In genomic region chr1:2796890-2797740, GRCh38 we compare ENCODE assay signal across 19 cellular contexts. TPM values are rescaled to one million over a fixed set of nuclear protein-coding genes. Genes with fewer than 3 reads are reported as not detected.
DNase-seq lines count a peak whose midpoint lies in the region; ATAC-seq and TF ChIP-seq lines count a peak whose summit lies in the region.
"Had no signal": no experiment of that assay in that cellular context is flagged by ENCODE, and none has a peak within 500 bp of the region (broad histone marks: within the 10 kb centered on the region; RNA-seq: fewer than 3 reads in every experiment).

No MANE protein-coding gene starts in this region.

- no peak overlapping the region for H3K27ac Mint-ChIP-seq in activated naive CD4-positive, alpha-beta T cell treated with anti-CD3 and anti-CD28 coated beads for 36 hours
- peak overlapping the region in 1 of 7 donors; percentile 45 for H3K27ac Mint-ChIP-seq in CD14-positive monocyte
- H3K27ac Mint-ChIP-seq in chondrocyte (ENCODE audit: unreplicated experiment), result no peak overlapping the region
- H3K27ac Mint-ChIP-seq: GM23338 had no signal

- peaks cover 6% of the 10 kb centered on the region for H3K36me3 Mint-ChIP-seq in activated naive CD4-positive, alpha-beta T cell treated with anti-CD3 and anti-CD28 coated beads for 36 hours (ENCODE audit: low read depth)
- H3K36me3 Mint-ChIP-seq in CD14-positive monocyte (no peaks in the 10 kb centered on the region), chondrocyte (ENCODE audit: low read depth) (peaks cover 2% of the 10 kb centered on the region)
- H3K36me3 Mint-ChIP-seq: CD4-positive, CD25-positive, alpha-beta regulatory T cell had no signal

- H3K4me1 Mint-ChIP-seq in activated naive CD4-positive, alpha-beta T cell treated with anti-CD3 and anti-CD28 coated beads for 36 hours (ENCODE audit: low read depth), result no peaks in the 10 kb centered on the region
- H3K4me1 Mint-ChIP-seq in CD14-positive monocyte (peaks cover 3% of the 10 kb centered on the region), chondrocyte (ENCODE audit: low read depth) (no peaks in the 10 kb centered on the region)
- H3K4me1 Mint-ChIP-seq: GM23338 had no signal

- ATAC-seq in HG03280 (IDR thresholded peaks at IDR 0.05; ENCODE audit: unreplicated experiment), result no peak
- ATAC-seq: A549, GM23338, K562 had no signal

- intact Hi-C loops in activated naive CD4-positive, alpha-beta T cell treated with anti-CD3 and anti-CD28 coated beads for 36 hours (cut with micrococcal nuclease), result no loop called here
- intact Hi-C loops in CD14-positive monocyte (cut with micrococcal nuclease) (no loop called here), posterior vena cava (cut with DNase I) (no loop called here)

- in situ Hi-C loops in KBM-7 (cut with MboI; ENCODE audit: low pct_unique_long_range_greater_than_20kb, low sequenced_read_pairs), result loop anchor here (25.0 kb wide), 3 partner anchors 210 to 610 kb away; partner anchors contain the start of genes FAAP20 and PRXL2B

- CTCF ChIA-PET in activated naive CD4-positive, alpha-beta T cell treated with anti-CD3 and anti-CD28 coated beads for 36 hours (lab: Charles Lee), result interaction anchor here (1.2 kb wide), 1 partner anchor 11 kb away, joined by 3 read pairs; no protein-coding TSS in a partner anchor

- no peak for TF ChIP-seq CTCF in CD14-positive monocyte (IDR thresholded peaks at IDR 0.05)
- TF ChIP-seq CTCF in chondrocyte (IDR thresholded peaks at IDR 0.05), result no peak

- no peak overlapping the region for H3K4me3 Mint-ChIP-seq in activated naive CD4-positive, alpha-beta T cell treated with anti-CD3 and anti-CD28 coated beads for 36 hours
- no peak overlapping the region for H3K4me3 Mint-ChIP-seq in CD14-positive monocyte
- H3K4me3 Mint-ChIP-seq in chondrocyte (ENCODE audit: unreplicated experiment), result no peak overlapping the region
- H3K4me3 Mint-ChIP-seq: CD4-positive, CD25-positive, alpha-beta regulatory T cell; GM23338 had no signal

- H3K27me3 Mint-ChIP-seq in activated naive CD4-positive, alpha-beta T cell treated with anti-CD3 and anti-CD28 coated beads for 36 hours (ENCODE audit: low read depth), result peaks cover 18% of the 10 kb centered on the region
- peaks cover 8 to 14% (median 13%) of the 10 kb centered on the region in 3 donors for H3K27me3 Mint-ChIP-seq in CD14-positive monocyte (ENCODE audit: low read depth in 3 of 3)
- no peaks in the 10 kb centered on the region for H3K27me3 Mint-ChIP-seq in chondrocyte (ENCODE audit: low read depth)

- H3K9me3 Mint-ChIP-seq in activated naive CD4-positive, alpha-beta T cell treated with anti-CD3 and anti-CD28 coated beads for 36 hours, result peaks cover 19% of the 10 kb centered on the region
- H3K9me3 Mint-ChIP-seq in CD14-positive monocyte, result peaks cover 11 to 32% (median 24%) of the 10 kb centered on the region in 7 donors
- peaks cover 33% of the 10 kb centered on the region for H3K9me3 Mint-ChIP-seq in chondrocyte (ENCODE audit: low read depth)

- peak; percentile 2 for DNase-seq in activated naive CD4-positive, alpha-beta T cell treated with anti-CD3 and anti-CD28 coated beads for 36 hours
- no peak for DNase-seq in activated naive CD4-positive, alpha-beta T cell (lab: John Stamatoyannopoulos, UW)
- peak; percentile 34 for DNase-seq in CD14-positive monocyte (ENCODE audit: low spot score)
- peak; percentile 68 for DNase-seq in chondrocyte (ENCODE audit: low spot score)
- peak; percentile 29 for DNase-seq in posterior vena cava (ENCODE audit: low spot score)
- no peak for DNase-seq in KBM-7
- no peak for DNase-seq in AG08396 (ENCODE audit: low spot score)
- DNase-seq: Caco-2; CD4-positive, CD25-positive, alpha-beta regulatory T cell; DMS153; NCI-H1417 treated with DMSO at 0.1 percent for 48 hours; NCI-H2029 treated with DMSO at 0.1 percent for 48 hours; NCI-H2171 treated with DMSO at 0.1 percent for 48 hours; NCI-H446 treated with DMSO at 0.1 percent for 48 hours; NCI-H748 treated with DMSO at 0.1 percent for 48 hours had no signal

RNA-seq across cellular contexts. Expression of gene TTC34, which starts 4.4 kb away (rescaled TPM):
- total RNA-seq in activated naive CD4-positive, alpha-beta T cell treated with anti-CD3 and anti-CD28 coated beads for 36 hours, result 1 to 10 TPM in 1 of 2 experiments, under 1 TPM in 1; 0.91 to 1.1 TPM
- polyA plus RNA-seq in CD14-positive monocyte, result under 1 TPM in 1 of 2 donors, not detected in 1; 0.03 TPM
- total RNA-seq in chondrocyte (0.60 to 1.8 TPM (median 0.67 TPM) in 3 replicates), posterior vena cava (under 1 TPM; 0.24 to 0.46 TPM)

Comparison
In these comparisons a context has a peak if more than half of its experiments do, and no peak if none do; other contexts are left out.
1. DNase-seq: peak in activated naive CD4-positive, alpha-beta T cell treated with anti-CD3 and anti-CD28 coated beads for 36 hours (single experiment), CD14-positive monocyte (single experiment), chondrocyte (single experiment) and posterior vena cava (single experiment); none in activated naive CD4-positive, alpha-beta T cell (0 of 4), KBM-7 (single experiment) and AG08396 (single experiment).